ENCODE assay signal across 9 cellular contexts in genomic region chr13:95137096-95137495, GRCh38.
DNase-seq lines count a peak whose midpoint lies in the region; ATAC-seq lines count a peak whose summit lies in the region.
"Had no signal": no experiment of that assay in that cellular context is flagged by ENCODE, and none has a peak within 500 bp of the region (broad histone marks: within the 10 kb centered on the region; RNA-seq: fewer than 3 reads in every experiment).

No MANE protein-coding gene starts in this region.

- ATAC-seq in GM19468 (IDR thresholded peaks at IDR 0.05; ENCODE audit: extremely low read depth, unreplicated experiment): peak; percentile 33
- ATAC-seq in HG03159 (IDR thresholded peaks at IDR 0.05; ENCODE audit: unreplicated experiment): peak; percentile 88
- ATAC-seq: K562 had no signal

- no peaks in the 10 kb centered on the region for H3K27me3 Mint-ChIP-seq in dendritic cell treated with granulocyte-macrophage colony-stimulating factor and Interleukin-4, amounts not matched to agents 40 ng/mL and 50 ng/mL, for 4 days
- no peaks in the 10 kb centered on the region for H3K27me3 Mint-ChIP-seq in activated T-helper 1 cell treated with anti-CD3 and anti-CD28 coated beads, Interleukin-12 subunit alpha, Interleukin-12 subunit beta, Interleukin-2, Interleukin-4 antibody, amounts not matched to agents 30 ng/mL and 10 ng/mL and 1 ng/mL, durations not matched to agents 14 hours and 24 hours and 36 hours (ENCODE audit: insufficient read depth)

- no peak overlapping the region for H3K4me3 Mint-ChIP-seq in dendritic cell treated with granulocyte-macrophage colony-stimulating factor and Interleukin-4, amounts not matched to agents 40 ng/mL and 50 ng/mL, for 4 days
- no peak overlapping the region for H3K4me3 Mint-ChIP-seq in activated T-helper 1 cell treated with anti-CD3 and anti-CD28 coated beads, Interleukin-12 subunit alpha, Interleukin-12 subunit beta, Interleukin-2, Interleukin-4 antibody, amounts not matched to agents 30 ng/mL and 10 ng/mL and 1 ng/mL, durations not matched to agents 14 hours and 24 hours and 36 hours

- peaks cover 10% of the 10 kb centered on the region for H3K4me1 Mint-ChIP-seq in dendritic cell treated with granulocyte-macrophage colony-stimulating factor and Interleukin-4, amounts not matched to agents 40 ng/mL and 50 ng/mL, for 4 days (ENCODE audit: low read depth)
- no peaks in the 10 kb centered on the region for H3K4me1 Mint-ChIP-seq in activated T-helper 1 cell treated with anti-CD3 and anti-CD28 coated beads, Interleukin-12 subunit alpha, Interleukin-12 subunit beta, Interleukin-2, Interleukin-4 antibody, amounts not matched to agents 30 ng/mL and 10 ng/mL and 1 ng/mL, durations not matched to agents 14 hours and 24 hours and 36 hours (ENCODE audit: low read depth)

- H3K9me3 Mint-ChIP-seq in dendritic cell treated with granulocyte-macrophage colony-stimulating factor and Interleukin-4, amounts not matched to agents 40 ng/mL and 50 ng/mL, for 4 days: no peaks in the 10 kb centered on the region
- no peaks in the 10 kb centered on the region for H3K9me3 Mint-ChIP-seq in activated T-helper 1 cell treated with anti-CD3 and anti-CD28 coated beads, Interleukin-12 subunit alpha, Interleukin-12 subunit beta, Interleukin-2, Interleukin-4 antibody, amounts not matched to agents 30 ng/mL and 10 ng/mL and 1 ng/mL, durations not matched to agents 14 hours and 24 hours and 36 hours

- DNase-seq in ELR (ENCODE audit: low read depth) (peak; percentile 38), DMS153 treated with DMSO at 0.1 percent for 48 hours (lab: John Stamatoyannopoulos, UW; ENCODE audit: unreplicated experiment) (no peak), GF-D8 (lab: John Stamatoyannopoulos, UW) (no peak), SKM-1 treated with dmso at 0.1 percent for 144 hours (lab: John Stamatoyannopoulos, UW; ENCODE audit: unreplicated experiment) (no peak)
- DNase-seq in activated T-helper 1 cell treated with anti-CD3 and anti-CD28 coated beads, Interleukin-12 subunit alpha, Interleukin-12 subunit beta, Interleukin-2, Interleukin-4 antibody, amounts not matched to agents 30 ng/mL and 10 ng/mL and 1 ng/mL, durations not matched to agents 14 hours and 24 hours and 36 hours (ENCODE audit: low spot score): no peak

- H3K36me3 Mint-ChIP-seq in dendritic cell treated with granulocyte-macrophage colony-stimulating factor and Interleukin-4, amounts not matched to agents 40 ng/mL and 50 ng/mL, for 4 days (ENCODE audit: low read depth): peaks cover 29% of the 10 kb centered on the region
- H3K36me3 Mint-ChIP-seq in activated T-helper 1 cell treated with anti-CD3 and anti-CD28 coated beads, Interleukin-12 subunit alpha, Interleukin-12 subunit beta, Interleukin-2, Interleukin-4 antibody, amounts not matched to agents 30 ng/mL and 10 ng/mL and 1 ng/mL, durations not matched to agents 14 hours and 24 hours and 36 hours (ENCODE audit: low read depth): peaks cover 6% of the 10 kb centered on the region

- peak overlapping the region; percentile 17 for H3K27ac Mint-ChIP-seq in dendritic cell treated with granulocyte-macrophage colony-stimulating factor and Interleukin-4, amounts not matched to agents 40 ng/mL and 50 ng/mL, for 4 days
- no peak overlapping the region for H3K27ac Mint-ChIP-seq in activated T-helper 1 cell treated with anti-CD3 and anti-CD28 coated beads, Interleukin-12 subunit alpha, Interleukin-12 subunit beta, Interleukin-2, Interleukin-4 antibody, amounts not matched to agents 30 ng/mL and 10 ng/mL and 1 ng/mL, durations not matched to agents 14 hours and 24 hours and 36 hours

- intact Hi-C loops in dendritic cell treated with granulocyte-macrophage colony-stimulating factor and Interleukin-4, amounts not matched to agents 40 ng/mL and 50 ng/mL, for 4 days (cut with micrococcal nuclease): no loop called here
- intact Hi-C loops in activated T-helper 1 cell treated with anti-CD3 and anti-CD28 coated beads, Interleukin-12 subunit alpha, Interleukin-12 subunit beta, Interleukin-2, Interleukin-4 antibody, amounts not matched to agents 30 ng/mL and 10 ng/mL and 1 ng/mL, durations not matched to agents 14 hours and 24 hours and 36 hours (cut with micrococcal nuclease): no loop called here
